Comparison of ENCODE assay signal across 23 cellular contexts in genomic region chr22:31730344-31730711, GRCh38. TPM values are rescaled to one million over a fixed set of nuclear protein-coding genes. Genes with fewer than 3 reads are reported as not detected.
DNase-seq lines count a peak whose midpoint lies in the region; ATAC-seq and TF ChIP-seq lines count a peak whose summit lies in the region.
"Had no signal": no experiment of that assay in that cellular context is flagged by ENCODE, and none has a peak within 500 bp of the region (broad histone marks: within the 10 kb centered on the region; RNA-seq: fewer than 3 reads in every experiment).

No MANE protein-coding gene starts in this region.

- H3K27ac ChIP-seq in 22Rv1, result no peak overlapping the region
- H3K27ac ChIP-seq in WERI-Rb-1, result no peak overlapping the region
- H3K27ac ChIP-seq in hepatocyte, result peak overlapping the region; percentile 6
- H3K27ac ChIP-seq in suprapubic skin, result no peak overlapping the region
- H3K27ac ChIP-seq: prostate gland had no signal

- POLR2A ChIA-PET in HEK293T (lab: Yijun Ruan, JAX), result interaction anchor here (0.7 to 0.8 kb wide), 2 partner anchors 23 to 43 kb away, joined by 3 read pairs; partner anchors contain the start of gene DEPDC5

- H2AFZ ChIP-seq in hepatocyte, result no peak overlapping the region

- H3K9me3 ChIP-seq in WERI-Rb-1 (ENCODE audit: severe bottlenecking) (no peaks in the 10 kb centered on the region), hepatocyte (ENCODE audit: low read depth) (no peaks in the 10 kb centered on the region), suprapubic skin (no peaks in the 10 kb centered on the region)
- H3K9me3 ChIP-seq: prostate gland had no signal

- CTCF ChIA-PET in HEK293T (lab: Yijun Ruan, JAX), result interaction anchor here (0.6 to 1.7 kb wide), 5 partner anchors 9 to 541 kb away, joined by 3 to 6 read pairs (median 3); no protein-coding TSS in a partner anchor

- no peak for TF ChIP-seq POLR2A in suprapubic skin (IDR thresholded peaks at IDR 0.05)

- H3K79me2 ChIP-seq in hepatocyte, result peaks cover 79% of the 10 kb centered on the region

- peaks cover 6% of the 10 kb centered on the region for H3K36me3 ChIP-seq in WERI-Rb-1
- H3K36me3 ChIP-seq in hepatocyte (replicated peaks; ENCODE audit: insufficient read depth, low read depth), result no peaks in the 10 kb centered on the region
- peaks cover 8% of the 10 kb centered on the region for H3K36me3 ChIP-seq in suprapubic skin
- H3K36me3 ChIP-seq: prostate gland had no signal

- H3K9me2 ChIP-seq in hepatocyte (replicated peaks; ENCODE audit: insufficient read depth), result no peaks in the 10 kb centered on the region

- TF ChIP-seq EP300 in suprapubic skin (IDR thresholded peaks at IDR 0.05), result no peak

- no peak overlapping the region for H3K4me2 ChIP-seq in hepatocyte

- WGBS in hepatocyte (ENCODE audit: low lambda C conversion rate, missing lambda C conversion rate), result 74% methylated on average over 8 of the region's 8 CpGs
- WGBS in suprapubic skin, result 91% methylated on average over 8 of the region's 8 CpGs

- ATAC-seq in omental fat pad (ENCODE audit: low FRiP score), result no peak
- ATAC-seq: GM12878; naive thymus-derived CD8-positive, alpha-beta T cell; SK-N-SH treated with all-trans-retinoic acid at 6 μM for 48 hours had no signal

- H4K20me1 ChIP-seq in hepatocyte (ENCODE audit: insufficient read depth, poor library complexity, severe bottlenecking), result peaks cover 7% of the 10 kb centered on the region

- TF ChIP-seq CTCF in 22Rv1 (IDR thresholded peaks at IDR 0.05), result peak; percentile 61
- TF ChIP-seq CTCF in WERI-Rb-1 (IDR thresholded peaks at IDR 0.05; ENCODE audit: low read depth, low read length), result peak; percentile 37; the same call in 1 of the 2 replicates
- peak; percentile 15 for TF ChIP-seq CTCF in hepatocyte (IDR thresholded peaks at IDR 0.05; ENCODE audit: poor library complexity)
- TF ChIP-seq CTCF in suprapubic skin (IDR thresholded peaks at IDR 0.05), result no peak
- TF ChIP-seq CTCF in omental fat pad (IDR thresholded peaks at IDR 0.05), result no peak

- peaks cover 13% of the 10 kb centered on the region for H3K4me1 ChIP-seq in hepatocyte (ENCODE audit: insufficient read depth)
- no peaks in the 10 kb centered on the region for H3K4me1 ChIP-seq in suprapubic skin
- H3K4me1 ChIP-seq: prostate gland had no signal

- DNase-seq in HEK293T (ENCODE audit: extremely low spot score), result no peak
- DNase-seq in WERI-Rb-1, result no peak
- no peak for DNase-seq in hepatocyte (ENCODE audit: low spot score)
- DNase-seq in GDM1 (lab: John Stamatoyannopoulos, UW), result no peak
- DNase-seq in suprapubic skin (ENCODE audit: low spot score in 2 of 2), result no peak
- no peak for DNase-seq in OCI-M2 (lab: John Stamatoyannopoulos, UW; ENCODE audit: unreplicated experiment)
- no peak for DNase-seq in omental fat pad (ENCODE audit: low spot score)
- DNase-seq: activated T-cell treated with anti-CD3 and anti-CD28 coated beads, Interleukin-2, amount 50 U/mL, for 4 hours; CD4-positive, alpha-beta T cell; effector CD8-positive, alpha-beta T cell; foreskin fibroblast; MV-4-11; naive thymus-derived CD8-positive, alpha-beta T cell; NCI-H2081 treated with DMSO at 0.1 percent for 48 hours; NCI-H524; OCI-M1; stimulated activated CD4-positive, alpha-beta T cell treated with anti-CD3 and anti-CD28 coated beads, Interleukin-12 subunit alpha, Interleukin-12 subunit beta, amount 100 ng/mL, for 4 hours; stimulated activated naive CD4-positive, alpha-beta T cell had no signal

- H3K27me3 ChIP-seq in WERI-Rb-1 (ENCODE audit: insufficient read depth, low read depth, severe bottlenecking) (no peaks in the 10 kb centered on the region), hepatocyte (no peaks in the 10 kb centered on the region), suprapubic skin (no peaks in the 10 kb centered on the region)

- H3K4me3 ChIP-seq in WERI-Rb-1 (ENCODE audit: low read depth, low read length), result no peak overlapping the region
- no peak overlapping the region for H3K4me3 ChIP-seq in hepatocyte
- no peak overlapping the region for H3K4me3 ChIP-seq in suprapubic skin
- H3K4me3 ChIP-seq: GM12878, lung, prostate gland had no signal

TF ChIP-seq in HEK293T, 16 proteins besides CTCF, POLR2A, EP300 and RAD21:
- TF ChIP-seq ZNF384 (IDR thresholded peaks at IDR 0.05) (peak; percentile 45; the same call in 1 of the 2 replicates), HDGF (IDR thresholded peaks at IDR 0.05; ENCODE audit: borderline replicate concordance) (no peak)

RNA-seq across cellular contexts. Expression of gene PRR14L, which starts 19.6 kb away (rescaled TPM):
- total RNA-seq in hepatocyte, result 22.9 and 30.4 TPM in 2 replicates
- 12.6 and 13.2 TPM in 2 replicates for polyA plus RNA-seq in hepatocyte
- total RNA-seq in suprapubic skin, result 10 to 100 TPM; 23.6 to 66.0 (median 35.4) TPM
- 10 to 100 TPM; 23.8 to 31.2 (median 30.3) TPM for total RNA-seq in omental fat pad

RNA-seq across cellular contexts. Expression of gene DEPDC5, which starts 23.5 kb away (rescaled TPM):
- total RNA-seq in hepatocyte, result 14.5 and 15.9 TPM in 2 replicates
- 12.9 and 14.7 TPM in 2 replicates for polyA plus RNA-seq in hepatocyte
- total RNA-seq in suprapubic skin, result 10 to 100 TPM; 10.2 to 35.6 (median 15.5) TPM
- 10 to 100 TPM; 11.5 to 20.6 (median 13.8) TPM for total RNA-seq in omental fat pad

Comparison
In these comparisons a context has a peak if more than half of its experiments do, and no peak if none do; other contexts are left out.
1. CTCF ChIP-seq: peak in 22Rv1 (single experiment), WERI-Rb-1 (single experiment) and hepatocyte (single experiment); none in suprapubic skin (0 of 2) and omental fat pad (0 of 3).